33 cellular contexts compared by ENCODE assay signal in the genomic region with DNA sequence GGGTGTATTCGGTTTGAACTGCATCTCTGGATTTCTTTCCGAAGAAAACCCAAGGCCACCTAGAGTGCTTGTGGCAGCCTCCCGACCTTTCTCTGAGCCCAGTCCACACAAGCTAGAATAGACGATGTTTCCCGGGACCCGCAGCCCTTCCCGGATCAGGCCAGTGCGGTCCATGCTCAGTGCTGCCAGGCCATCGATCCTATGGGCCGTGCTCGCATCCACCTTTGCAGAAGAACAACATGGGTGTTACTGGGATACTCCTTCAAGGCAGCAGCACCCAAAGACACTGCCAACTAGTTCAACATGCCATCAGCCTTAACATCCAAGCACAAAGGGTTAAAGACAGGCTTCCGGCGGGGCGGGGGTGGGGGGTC. TPM values are rescaled to one million over a fixed set of nuclear protein-coding genes. Genes with fewer than 3 reads are reported as not detected.
A peak's percentile ranks its signal among the peaks of the same experiment; 100 is the strongest.
DNase-seq lines count a peak whose midpoint lies in the region; ATAC-seq and TF ChIP-seq lines count a peak whose summit lies in the region.
"Had no signal": no experiment of that assay in that cellular context is flagged by ENCODE, and none has a peak within 500 bp of the region (broad histone marks: within the 10 kb centered on the region; RNA-seq: fewer than 3 reads in every experiment).

No MANE protein-coding gene starts in this region.

- peaks cover 0 to 80% (median 30%) of the 10 kb centered on the region in 6 donors for H3K36me3 ChIP-seq in spleen

- peaks cover 0 to 6% (median 0%) of the 10 kb centered on the region in 6 donors for H3K4me1 ChIP-seq in spleen
- H3K4me1 ChIP-seq: A549, BE2C, Caco-2 had no signal

- H3K36me3 Mint-ChIP-seq in chondrocyte (ENCODE audit: low read depth) = peaks cover 12% of the 10 kb centered on the region
- H3K36me3 Mint-ChIP-seq in stimulated activated naive B cell treated with anti-CD40 and anti-IgM and Interleukin-4, amounts not matched to agents 10 μg/mL and 1 μg/mL and 100 μg/mL, for 72 hours = peaks cover 25 to 50% of the 10 kb centered on the region in 2 donors

- DNase-seq in chondrocyte (ENCODE audit: low spot score) (peak; percentile 68), spleen (peak; percentile 36), ureter (ENCODE audit: low spot score) (no peak)
- no peak for DNase-seq in stimulated activated naive B cell treated with anti-CD40 and anti-IgM and Interleukin-4, amounts not matched to agents 10 μg/mL and 1 μg/mL and 100 μg/mL, for 72 hours
- DNase-seq in effector CD4-positive, alpha-beta T cell = no peak
- DNase-seq: 8988T; ACHN; AML-193; BE2C; C1 segment of cervical spinal cord; Caco-2; Calu3; CD4-positive, alpha-beta memory T cell; CD4-positive, alpha-beta T cell; CD4-positive, CD25-positive, alpha-beta regulatory T cell; CD8-positive, alpha-beta memory T cell; CD8-positive, alpha-beta T cell; COR-L47; DMS 273 treated with DMSO at 0.1 percent for 48 hours; DMS153; DMS53; DMS79; DMS79 treated with DMSO at 0.1 percent for 48 hours; DND-41; EL had no signal

- 85 to 93% (median 90%) methylated on average over 10 to 14 of the region's 14 CpGs; no CpG with 5 or more reads in 1 of the 5 donors for WGBS in spleen, 5 donors

- no peak overlapping the region for H3K27ac ChIP-seq in spleen
- H3K27ac ChIP-seq: 22Rv1; A549; BLaER1; BLaER1 treated with 17β-estradiol and CSF1 and Interleukin-3, amounts not matched to agents 10 nM and 100 nM; C4-2B had no signal

- H3K27ac Mint-ChIP-seq in chondrocyte (ENCODE audit: unreplicated experiment) = no peak overlapping the region
- peak overlapping the region; percentile 51 for H3K27ac Mint-ChIP-seq in stimulated activated naive B cell treated with anti-CD40 and anti-IgM and Interleukin-4, amounts not matched to agents 10 μg/mL and 1 μg/mL and 100 μg/mL, for 72 hours
- H3K27ac Mint-ChIP-seq: B cell; CD14-positive monocyte; CD4-positive, alpha-beta T cell; CD4-positive, CD25-positive, alpha-beta regulatory T cell; CD8-positive, alpha-beta T cell had no signal

- TF ChIP-seq CTCF in chondrocyte (IDR thresholded peaks at IDR 0.05) = no peak
- no peak for TF ChIP-seq CTCF in spleen (IDR thresholded peaks at IDR 0.05 in 8 of 11, conservative IDR thresholded peaks at IDR 0.05 in 3 of 11)

- no peak overlapping the region for H3K4me3 ChIP-seq in spleen
- H3K4me3 ChIP-seq: A549; BLaER1; BLaER1 treated with 17β-estradiol and CSF1 and Interleukin-3, amounts not matched to agents 10 nM and 100 nM had no signal

- no peaks in the 10 kb centered on the region for H3K9me3 ChIP-seq in spleen
- H3K9me3 ChIP-seq: A549, BE2C, BLaER1, Caco-2 had no signal

- intact Hi-C loops in spleen (cut with DNase I; ENCODE audit: low total_unique reads) = no loop called here

- H3K4me1 Mint-ChIP-seq in chondrocyte (ENCODE audit: low read depth) = no peaks in the 10 kb centered on the region
- H3K4me1 Mint-ChIP-seq in stimulated activated naive B cell treated with anti-CD40 and anti-IgM and Interleukin-4, amounts not matched to agents 10 μg/mL and 1 μg/mL and 100 μg/mL, for 72 hours = peaks cover 11 to 24% of the 10 kb centered on the region in 2 donors
- H3K4me1 Mint-ChIP-seq: CD14-positive monocyte had no signal

- no peaks in the 10 kb centered on the region for H3K9me3 Mint-ChIP-seq in chondrocyte (ENCODE audit: low read depth)
- H3K9me3 Mint-ChIP-seq in stimulated activated naive B cell treated with anti-CD40 and anti-IgM and Interleukin-4, amounts not matched to agents 10 μg/mL and 1 μg/mL and 100 μg/mL, for 72 hours = no peaks in the 10 kb centered on the region
- H3K9me3 Mint-ChIP-seq: CD4-positive, alpha-beta T cell; CD8-positive, alpha-beta memory T cell; CD8-positive, alpha-beta T cell had no signal

- TF ChIP-seq POLR2A in spleen (IDR thresholded peaks at IDR 0.05) = no peak

- no peak for ATAC-seq in stimulated activated naive B cell treated with anti-CD40 and anti-IgM and Interleukin-4, amounts not matched to agents 10 μg/mL and 1 μg/mL and 100 μg/mL, for 72 hours (replicated peaks)
- ATAC-seq in GM18870 (IDR thresholded peaks at IDR 0.05; ENCODE audit: unreplicated experiment) = no peak
- ATAC-seq: A549; CD8-positive, alpha-beta T cell had no signal

- no peak overlapping the region for H3K4me3 Mint-ChIP-seq in chondrocyte (ENCODE audit: unreplicated experiment)
- H3K4me3 Mint-ChIP-seq in stimulated activated naive B cell treated with anti-CD40 and anti-IgM and Interleukin-4, amounts not matched to agents 10 μg/mL and 1 μg/mL and 100 μg/mL, for 72 hours = no peak overlapping the region
- H3K4me3 Mint-ChIP-seq: B cell; CD14-positive monocyte; CD4-positive, alpha-beta memory T cell; CD4-positive, alpha-beta T cell; CD4-positive, CD25-positive, alpha-beta regulatory T cell; CD8-positive, alpha-beta memory T cell; CD8-positive, alpha-beta T cell had no signal

- H3K27me3 Mint-ChIP-seq in chondrocyte (ENCODE audit: low read depth) = no peaks in the 10 kb centered on the region
- H3K27me3 Mint-ChIP-seq in stimulated activated naive B cell treated with anti-CD40 and anti-IgM and Interleukin-4, amounts not matched to agents 10 μg/mL and 1 μg/mL and 100 μg/mL, for 72 hours = peaks cover 0 to 16% of the 10 kb centered on the region in 2 donors
- H3K27me3 Mint-ChIP-seq: B cell; CD4-positive, alpha-beta memory T cell; CD4-positive, alpha-beta T cell; CD4-positive, CD25-positive, alpha-beta regulatory T cell had no signal

- H3K27me3 ChIP-seq in spleen (replicated peaks in 1 of 7) = no peaks in the 10 kb centered on the region
- H3K27me3 ChIP-seq: BE2C, BLaER1 had no signal

RNA-seq across cellular contexts. Expression of gene BCOR, which starts 22.8 kb away (rescaled TPM):
- total RNA-seq in chondrocyte (10.8 to 19.0 TPM (median 11.0 TPM) in 3 replicates), spleen (10 to 100 TPM; 26.1 to 38.6 (median 31.8) TPM), ureter (41.3 TPM)
- 10 to 100 TPM in 1 of 3 donors, 1 to 10 TPM in 2; 8.3 to 13.1 (median 9.8) TPM for polyA plus RNA-seq in spleen

Comparison
In these comparisons a context has a peak if more than half of its experiments do, and no peak if none do; other contexts are left out.
1. DNase-seq: peak in chondrocyte (single experiment) and spleen (single experiment); none in stimulated activated naive B cell treated with anti-CD40 and anti-IgM and Interleukin-4, amounts not matched to agents 10 μg/mL and 1 μg/mL and 100 μg/mL, for 72 hours (single experiment), effector CD4-positive, alpha-beta T cell (single experiment) and ureter (single experiment).